14 cellular contexts compared by ENCODE assay signal in genomic region chr4:158168606-158169005, GRCh38. TPM values are rescaled to one million over a fixed set of nuclear protein-coding genes. Genes with fewer than 3 reads are reported as not detected.
DNase-seq lines count a peak whose midpoint lies in the region; FAIRE-seq and TF ChIP-seq lines count a peak whose summit lies in the region.
"Had no signal": no experiment of that assay in that cellular context is flagged by ENCODE, and none has a peak within 500 bp of the region (broad histone marks: within the 10 kb centered on the region; RNA-seq: fewer than 3 reads in every experiment).

No MANE protein-coding gene starts in this region.

- H3K4me1 ChIP-seq in kidney (ENCODE audit: control insufficient read depth in 1 of 2, insufficient read depth in 1 of 2, low read depth in 1 of 2, low read length in 2 of 2) = peaks cover 0 to 2% of the 10 kb centered on the region in 2 donors

- H3K4me3 Mint-ChIP-seq in MCF 10A (ENCODE audit: unreplicated experiment) = peak overlapping the region; percentile 71

- no peak for DNase-seq in AG10803 (ENCODE audit: low read depth)
- no peak for DNase-seq in MCF 10A (ENCODE audit: unreplicated experiment)
- DNase-seq in kidney = no peak
- DNase-seq in skeletal muscle cell (ENCODE audit: low read depth) = no peak
- DNase-seq in occipital lobe (lab: John Stamatoyannopoulos, UW) = no peak
- no peak for DNase-seq in NCI-H2081 treated with DMSO at 0.1 percent for 48 hours (lab: John Stamatoyannopoulos, UW)
- no peak for DNase-seq in AG08395 (ENCODE audit: low spot score)
- no peak for DNase-seq in NCI-H524 (lab: John Stamatoyannopoulos, UW)
- DNase-seq: ACHN; activated naive CD4-positive, alpha-beta T cell; central memory CD4-positive, alpha-beta T cell; MG63; thyroid gland had no signal

- H3K27ac Mint-ChIP-seq in MCF 10A (ENCODE audit: low read depth, unreplicated experiment) = no peak overlapping the region

- no peak for FAIRE-seq in kidney (lab: Jason Lieb, UNC)
- FAIRE-seq: D721Med had no signal

- POLR2A ChIA-PET in MCF 10A (lab: Yijun Ruan, JAX) = interaction anchor here (0.5 to 0.6 kb wide), 2 partner anchors 281 to 1309 kb away, joined by 3 read pairs; no protein-coding TSS in a partner anchor

- BruUV-seq in MCF 10A (replicated peaks; lab: Mats Ljungman, UMichigan) = no TSS peak

- peak overlapping the region; percentile 57 for H3K4me3 ChIP-seq in AG10803 (ENCODE audit: low read length)
- peak overlapping the region; percentile 33 to 41 for H3K4me3 ChIP-seq in kidney (ENCODE audit: low read length in 2 of 2)
- H3K4me3 ChIP-seq in skeletal muscle cell (ENCODE audit: low read depth, low read length) = peak overlapping the region; percentile 51
- H3K4me3 ChIP-seq: MG63 had no signal

- H3K27ac ChIP-seq in kidney (ENCODE audit: low read depth in 2 of 2, low read length in 2 of 2) = peak overlapping the region in 1 of 2 donors; percentile 69

- intact Hi-C loops in MCF 10A (cut with micrococcal nuclease) = no loop called here
- intact Hi-C loops in kidney (cut with DNase I) = no loop called here

- no peak overlapping the region for H3K9ac ChIP-seq in kidney (ENCODE audit: low read length in 2 of 2)

- H3K9me3 ChIP-seq in kidney (ENCODE audit: control insufficient read depth in 1 of 2, low read length in 2 of 2) = no peaks in the 10 kb centered on the region
- H3K9me3 ChIP-seq: MG63, thyroid gland had no signal

- H3K9me3 Mint-ChIP-seq in MCF 10A (ENCODE audit: unreplicated experiment) = no peaks in the 10 kb centered on the region

- TF ChIP-seq CTCF in AG10803 (conservative IDR thresholded peaks at IDR 0.05; ENCODE audit: low read length) (no peak), MCF 10A (IDR thresholded peaks at IDR 0.05; ENCODE audit: unreplicated experiment) (no peak), kidney (IDR thresholded peaks at IDR 0.05; ENCODE audit: borderline replicate concordance, extremely low read depth, insufficient read depth) (no peak)

- no peaks in the 10 kb centered on the region for H3K36me3 ChIP-seq in kidney (ENCODE audit: control insufficient read depth in 1 of 2, insufficient read depth in 2 of 2, low read length in 2 of 2)
- H3K36me3 ChIP-seq: MG63, thyroid gland had no signal

- CTCF ChIA-PET in MCF 10A (lab: Yijun Ruan, JAX) = interaction anchor here (0.6 to 5.2 kb wide), 4 partner anchors 9 to 175 kb away, joined by 3 to 71 read pairs (median 24); no protein-coding TSS in a partner anchor

- peaks cover 35% of the 10 kb centered on the region for H3K4me1 Mint-ChIP-seq in MCF 10A (ENCODE audit: insufficient read depth, unreplicated experiment)

- no peaks in the 10 kb centered on the region for H3K27me3 Mint-ChIP-seq in MCF 10A (ENCODE audit: insufficient read depth, unreplicated experiment)

- H3K36me3 Mint-ChIP-seq in MCF 10A (ENCODE audit: insufficient read depth, unreplicated experiment) = peaks cover 6% of the 10 kb centered on the region

RNA-seq across cellular contexts. Expression of gene GASK1B, which starts 4.2 kb away (rescaled TPM):
- total RNA-seq in MCF 10A (2022) (7.2 and 9.7 TPM in 2 replicates), kidney (38.6 TPM), occipital lobe (10.3 TPM)
- polyA plus RNA-seq in kidney (ENCODE audit: insufficient read depth, low read depth, low replicate concordance) = 6.5 TPM

RNA-seq across cellular contexts. Expression of gene TMEM144, which starts 41.7 kb away (rescaled TPM):
- 4.4 and 6.4 TPM in 2 replicates for total RNA-seq in MCF 10A (2022)
- 9.8 TPM for total RNA-seq in kidney
- polyA plus RNA-seq in kidney (ENCODE audit: insufficient read depth, low read depth, low replicate concordance) = 3.3 TPM
- total RNA-seq in occipital lobe = 3.0 TPM
